ENCODE assay signal across 12 cellular contexts in the genomic region with DNA sequence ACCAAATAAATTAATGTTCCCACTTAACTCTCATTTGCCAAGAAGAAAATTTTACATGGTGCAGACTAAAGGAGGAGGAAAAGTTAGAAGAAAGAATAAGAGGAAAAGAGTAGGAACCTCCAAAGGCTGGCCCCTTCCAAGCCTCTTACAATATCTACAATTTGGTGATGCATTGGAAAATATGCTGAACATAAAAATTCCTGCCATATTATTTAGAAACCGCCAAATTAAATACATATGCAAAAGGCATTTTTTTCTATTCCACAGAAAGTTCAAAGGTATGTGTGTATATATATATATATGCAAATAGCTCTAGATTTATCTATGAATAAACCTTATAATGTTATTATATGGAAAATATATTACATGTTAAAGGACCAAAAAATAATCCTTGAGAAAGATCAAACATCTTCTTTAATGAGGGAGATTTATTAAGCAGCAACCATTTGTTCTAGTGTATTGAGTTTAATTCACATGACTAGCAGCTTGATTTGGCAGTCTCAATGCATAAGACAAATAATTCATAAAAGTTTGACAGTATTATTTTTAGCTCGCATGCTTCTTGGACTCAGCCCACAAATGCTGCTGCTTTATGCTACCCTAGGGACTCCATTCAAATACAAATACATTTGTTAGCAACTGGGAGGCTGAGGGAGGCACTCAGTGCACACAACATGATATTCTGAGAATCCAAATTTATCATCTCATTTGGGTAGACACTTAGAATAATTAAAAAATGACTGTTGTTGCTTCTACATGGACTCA.
A peak's percentile ranks its signal among the peaks of the same experiment; 100 is the strongest.
DNase-seq lines count a peak whose midpoint lies in the region; ATAC-seq and TF ChIP-seq lines count a peak whose summit lies in the region.
"Had no signal": no experiment of that assay in that cellular context is flagged by ENCODE, and none has a peak within 500 bp of the region (broad histone marks: within the 10 kb centered on the region; RNA-seq: fewer than 3 reads in every experiment).

No MANE protein-coding gene starts in this region.

- no peaks in the 10 kb centered on the region for H3K9me3 Mint-ChIP-seq in activated CD4-positive, alpha-beta T cell treated with anti-CD3 and anti-CD28 coated beads, Interleukin-2, amount 10 ng/mL, durations not matched to agents 24 days and 14 days
- H3K9me3 Mint-ChIP-seq: activated CD4-positive, alpha-beta memory T cell treated with anti-CD3 and anti-CD28 coated beads for 36 hours had no signal

- H3K4me3 ChIP-seq in H7 (ENCODE audit: insufficient read depth, low read depth, low read length) (no peak overlapping the region), gastroesophageal sphincter (no peak overlapping the region), SJCRH30 (no peak overlapping the region)

- H3K4me1 ChIP-seq in gastroesophageal sphincter (peaks cover 4 to 43% (median 13%) of the 10 kb centered on the region in 3 donors), SJCRH30 (no peaks in the 10 kb centered on the region; the same call in 1 of the 2 replicates)

- H3K36me3 Mint-ChIP-seq in activated CD4-positive, alpha-beta T cell treated with anti-CD3 and anti-CD28 coated beads, Interleukin-2, amount 10 ng/mL, durations not matched to agents 24 days and 14 days (ENCODE audit: low read depth): no peaks in the 10 kb centered on the region

- TF ChIP-seq EP300 in gastroesophageal sphincter (IDR thresholded peaks at IDR 0.05): no peak

- TF ChIP-seq CTCF in gastroesophageal sphincter (IDR thresholded peaks at IDR 0.05): no peak

- DNase-seq in H7 (peak; percentile 19), NCI-H526 treated with DMSO at 0.1 percent for 48 hours (lab: John Stamatoyannopoulos, UW) (peak; percentile 99), smooth muscle cell of the brain vasculature (ENCODE audit: low read depth, low spot score) (peak; percentile 32), NCI-H2029 (lab: John Stamatoyannopoulos, UW) (no peak), SJCRH30 (no peak), activated T-cell treated with anti-CD3 and anti-CD28 coated beads for 4 hours (no peak)
- no peak for DNase-seq in activated CD4-positive, alpha-beta T cell treated with anti-CD3 and anti-CD28 coated beads, Interleukin-2, amount 10 ng/mL, durations not matched to agents 24 days and 14 days
- DNase-seq: activated CD4-positive, alpha-beta memory T cell treated with anti-CD3 and anti-CD28 coated beads for 36 hours; NCI-H1436 treated with DMSO at 0.1 percent for 48 hours had no signal

- no peak overlapping the region for H3K4me3 Mint-ChIP-seq in activated CD4-positive, alpha-beta T cell treated with anti-CD3 and anti-CD28 coated beads, Interleukin-2, amount 10 ng/mL, durations not matched to agents 24 days and 14 days
- H3K4me3 Mint-ChIP-seq: activated CD4-positive, alpha-beta memory T cell treated with anti-CD3 and anti-CD28 coated beads for 36 hours had no signal

- intact Hi-C loops in activated CD4-positive, alpha-beta T cell treated with anti-CD3 and anti-CD28 coated beads, Interleukin-2, amount 10 ng/mL, durations not matched to agents 24 days and 14 days (cut with micrococcal nuclease): no loop called here

- H3K9me3 ChIP-seq in gastroesophageal sphincter (no peaks in the 10 kb centered on the region), SJCRH30 (replicated peaks) (no peaks in the 10 kb centered on the region)

- no peak overlapping the region for H3K27ac Mint-ChIP-seq in activated CD4-positive, alpha-beta T cell treated with anti-CD3 and anti-CD28 coated beads, Interleukin-2, amount 10 ng/mL, durations not matched to agents 24 days and 14 days
- H3K27ac Mint-ChIP-seq: activated CD4-positive, alpha-beta memory T cell treated with anti-CD3 and anti-CD28 coated beads for 36 hours had no signal

- peak overlapping the region; percentile 39 to 72 (median 60) for H3K27ac ChIP-seq in gastroesophageal sphincter
- no peak overlapping the region for H3K27ac ChIP-seq in SJCRH30
- H3K27ac ChIP-seq: epithelial cell of prostate had no signal

- H3K4me1 Mint-ChIP-seq in activated CD4-positive, alpha-beta T cell treated with anti-CD3 and anti-CD28 coated beads, Interleukin-2, amount 10 ng/mL, durations not matched to agents 24 days and 14 days: no peaks in the 10 kb centered on the region

- 20 to 24% methylated on average over 2 of the region's 2 CpGs for WGBS in gastroesophageal sphincter (ENCODE audit: low coverage in 1 of 2), 2 donors

- TF ChIP-seq POLR2A in gastroesophageal sphincter (IDR thresholded peaks at IDR 0.05): no peak

- no peaks in the 10 kb centered on the region for H3K27me3 ChIP-seq in H7 (ENCODE audit: control insufficient read depth, insufficient read depth, low read length)
- H3K27me3 ChIP-seq in gastroesophageal sphincter: no peaks in the 10 kb centered on the region
- H3K27me3 ChIP-seq in SJCRH30: no peaks in the 10 kb centered on the region

- peak; percentile 66 for ATAC-seq in gastroesophageal sphincter
- ATAC-seq: HCT116 had no signal

- no peaks in the 10 kb centered on the region for H3K27me3 Mint-ChIP-seq in activated CD4-positive, alpha-beta T cell treated with anti-CD3 and anti-CD28 coated beads, Interleukin-2, amount 10 ng/mL, durations not matched to agents 24 days and 14 days
- H3K27me3 Mint-ChIP-seq: activated CD4-positive, alpha-beta memory T cell treated with anti-CD3 and anti-CD28 coated beads for 36 hours had no signal

- H3K36me3 ChIP-seq in H7 (replicated peaks; ENCODE audit: control insufficient read depth, insufficient read depth, low read length) (no peaks in the 10 kb centered on the region), gastroesophageal sphincter (no peaks in the 10 kb centered on the region), SJCRH30 (no peaks in the 10 kb centered on the region; the same call in 1 of the 2 replicates)

Comparison
In these comparisons a context has a peak if more than half of its experiments do, and no peak if none do; other contexts are left out.
1. DNase-seq: peak in H7 (single experiment), NCI-H526 treated with DMSO at 0.1 percent for 48 hours (single experiment) and smooth muscle cell of the brain vasculature (single experiment); none in activated CD4-positive, alpha-beta T cell treated with anti-CD3 and anti-CD28 coated beads, Interleukin-2, amount 10 ng/mL, durations not matched to agents 24 days and 14 days (single experiment), NCI-H2029 (single experiment), SJCRH30 (0 of 2) and activated T-cell treated with anti-CD3 and anti-CD28 coated beads for 4 hours (single experiment).